Comparison of ENCODE assay signal across 1 cellular context in the genomic region with DNA sequence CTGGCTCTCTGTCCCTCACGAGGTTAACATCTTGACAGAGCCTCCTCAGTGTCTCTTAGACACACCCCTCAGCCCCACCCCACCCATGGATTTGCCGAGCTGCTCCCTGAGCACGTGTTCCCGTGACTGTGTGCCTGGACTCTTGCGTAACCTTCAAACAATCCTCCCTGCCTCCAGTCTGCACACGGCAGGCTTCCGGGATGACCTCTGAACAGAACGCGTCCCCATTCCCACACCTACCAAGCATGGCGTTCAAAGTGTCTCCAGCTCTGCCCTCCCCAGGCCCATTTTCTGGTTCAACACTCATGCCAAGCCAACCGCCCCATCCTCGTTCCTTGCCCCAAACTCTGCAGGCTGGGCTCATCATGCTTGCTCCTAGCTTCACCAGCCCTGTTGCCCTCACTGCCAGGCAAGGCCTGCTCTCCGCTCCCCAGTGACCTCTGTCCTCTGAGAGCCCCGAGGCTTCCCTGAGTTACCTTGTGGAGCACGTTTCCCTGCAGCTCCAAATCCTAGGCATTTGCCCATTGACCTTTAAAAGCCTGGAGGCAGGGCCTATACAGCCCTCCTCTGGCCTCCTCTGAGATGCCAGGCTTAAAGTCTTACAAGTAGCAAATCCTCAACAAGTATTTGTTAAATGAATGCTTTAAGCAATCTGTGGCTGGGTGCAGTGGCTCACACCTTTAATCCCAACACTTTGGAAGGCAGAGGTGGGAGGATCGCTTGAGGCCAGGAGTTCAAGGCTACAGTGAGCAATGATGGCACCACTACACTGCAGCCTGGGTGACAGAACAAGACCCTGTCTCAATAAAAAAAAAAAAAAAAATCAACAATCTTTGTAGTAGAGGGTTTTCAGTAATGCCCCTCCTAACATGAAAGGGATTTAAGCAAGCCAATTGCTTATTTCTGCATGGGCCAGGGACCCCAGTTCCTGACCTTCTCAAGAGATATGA.
TF ChIP-seq lines count a peak whose summit lies in the region.

No MANE protein-coding gene starts in this region.

TF ChIP-seq in HCT116, 20 proteins besides CTCF, POLR2A, EP300 and RAD21 (continued from another document):
- TF ChIP-seq, protein P1, sequence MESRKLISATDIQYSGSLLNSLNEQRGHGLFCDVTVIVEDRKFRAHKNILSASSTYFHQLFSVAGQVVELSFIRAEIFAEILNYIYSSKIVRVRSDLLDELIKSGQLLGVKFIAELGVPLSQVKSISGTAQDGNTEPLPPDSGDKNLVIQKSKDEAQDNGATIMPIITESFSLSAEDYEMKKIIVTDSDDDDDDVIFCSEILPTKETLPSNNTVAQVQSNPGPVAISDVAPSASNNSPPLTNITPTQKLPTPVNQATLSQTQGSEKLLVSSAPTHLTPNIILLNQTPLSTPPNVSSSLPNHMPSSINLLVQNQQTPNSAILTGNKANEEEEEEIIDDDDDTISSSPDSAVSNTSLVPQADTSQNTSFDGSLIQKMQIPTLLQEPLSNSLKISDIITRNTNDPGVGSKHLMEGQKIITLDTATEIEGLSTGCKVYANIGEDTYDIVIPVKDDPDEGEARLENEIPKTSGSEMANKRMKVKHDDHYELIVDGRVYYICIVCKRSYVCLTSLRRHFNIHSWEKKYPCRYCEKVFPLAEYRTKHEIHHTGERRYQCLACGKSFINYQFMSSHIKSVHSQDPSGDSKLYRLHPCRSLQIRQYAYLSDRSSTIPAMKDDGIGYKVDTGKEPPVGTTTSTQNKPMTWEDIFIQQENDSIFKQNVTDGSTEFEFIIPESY (IDR thresholded peaks at IDR 0.05; ENCODE audit: extremely low read depth, insufficient replicate concordance, low read length) = no peak
- TF ChIP-seq, protein P2, sequence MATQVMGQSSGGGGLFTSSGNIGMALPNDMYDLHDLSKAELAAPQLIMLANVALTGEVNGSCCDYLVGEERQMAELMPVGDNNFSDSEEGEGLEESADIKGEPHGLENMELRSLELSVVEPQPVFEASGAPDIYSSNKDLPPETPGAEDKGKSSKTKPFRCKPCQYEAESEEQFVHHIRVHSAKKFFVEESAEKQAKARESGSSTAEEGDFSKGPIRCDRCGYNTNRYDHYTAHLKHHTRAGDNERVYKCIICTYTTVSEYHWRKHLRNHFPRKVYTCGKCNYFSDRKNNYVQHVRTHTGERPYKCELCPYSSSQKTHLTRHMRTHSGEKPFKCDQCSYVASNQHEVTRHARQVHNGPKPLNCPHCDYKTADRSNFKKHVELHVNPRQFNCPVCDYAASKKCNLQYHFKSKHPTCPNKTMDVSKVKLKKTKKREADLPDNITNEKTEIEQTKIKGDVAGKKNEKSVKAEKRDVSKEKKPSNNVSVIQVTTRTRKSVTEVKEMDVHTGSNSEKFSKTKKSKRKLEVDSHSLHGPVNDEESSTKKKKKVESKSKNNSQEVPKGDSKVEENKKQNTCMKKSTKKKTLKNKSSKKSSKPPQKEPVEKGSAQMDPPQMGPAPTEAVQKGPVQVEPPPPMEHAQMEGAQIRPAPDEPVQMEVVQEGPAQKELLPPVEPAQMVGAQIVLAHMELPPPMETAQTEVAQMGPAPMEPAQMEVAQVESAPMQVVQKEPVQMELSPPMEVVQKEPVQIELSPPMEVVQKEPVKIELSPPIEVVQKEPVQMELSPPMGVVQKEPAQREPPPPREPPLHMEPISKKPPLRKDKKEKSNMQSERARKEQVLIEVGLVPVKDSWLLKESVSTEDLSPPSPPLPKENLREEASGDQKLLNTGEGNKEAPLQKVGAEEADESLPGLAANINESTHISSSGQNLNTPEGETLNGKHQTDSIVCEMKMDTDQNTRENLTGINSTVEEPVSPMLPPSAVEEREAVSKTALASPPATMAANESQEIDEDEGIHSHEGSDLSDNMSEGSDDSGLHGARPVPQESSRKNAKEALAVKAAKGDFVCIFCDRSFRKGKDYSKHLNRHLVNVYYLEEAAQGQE (IDR thresholded peaks at IDR 0.05; ENCODE audit: low read depth) = no peak
